Comparison of ENCODE assay signal across 1 cellular context in genomic region chr12:123094349-123095073, GRCh38.
A peak's percentile ranks its signal among the peaks of the same experiment; 100 is the strongest.
TF ChIP-seq lines count a peak whose summit lies in the region.

No MANE protein-coding gene starts in this region.

TF ChIP-seq in HepG2, 621 proteins besides CTCF, POLR2A, EP300 and RAD21 (continued from another document and continues in another):
- TF ChIP-seq TFAP4 (IDR thresholded peaks at IDR 0.05; ENCODE audit: borderline replicate concordance, low read depth) (peak; percentile 12; the same call in 1 of the 2 replicates), ZNF878 (CRISPR knock-in tag; IDR thresholded peaks at IDR 0.05) (0 out of 2 replicates have a peak, but pooled peaks have one; percentile 59), ZBTB40 (IDR thresholded peaks at IDR 0.05) (no peak), ZBTB40 (CRISPR knock-in tag; IDR thresholded peaks at IDR 0.05) (0 out of 2 replicates have a peak, but pooled peaks have one; percentile 40), CCDC6 (CRISPR knock-in tag; IDR thresholded peaks at IDR 0.05) (0 out of 2 replicates have a peak, but pooled peaks have one; percentile 49), ZGPAT (CRISPR knock-in tag; IDR thresholded peaks at IDR 0.05) (peak; percentile 71), ARID5B (CRISPR knock-in tag; IDR thresholded peaks at IDR 0.05) (peak; percentile 88), ZNF580 (CRISPR knock-in tag; IDR thresholded peaks at IDR 0.05; ENCODE audit: borderline replicate concordance, low read depth) (0 out of 2 replicates have a peak, but pooled peaks have one; percentile 21), NR2C2 (CRISPR knock-in tag; IDR thresholded peaks at IDR 0.05; ENCODE audit: borderline replicate concordance) (peak; percentile 51; the same call in 1 of the 2 replicates), GZF1 (CRISPR knock-in tag; IDR thresholded peaks at IDR 0.05) (no peak), MIER2 (CRISPR knock-in tag; IDR thresholded peaks at IDR 0.05) (no peak), SP140L (CRISPR knock-in tag; IDR thresholded peaks at IDR 0.05; ENCODE audit: borderline replicate concordance) (no peak), SPEN (CRISPR knock-in tag; IDR thresholded peaks at IDR 0.05; ENCODE audit: low read depth) (peak; percentile 17; the same call in 1 of the 2 replicates), ZNF230 (CRISPR knock-in tag; IDR thresholded peaks at IDR 0.05) (no peak), ZNF101 (CRISPR knock-in tag; IDR thresholded peaks at IDR 0.05; ENCODE audit: borderline replicate concordance, low read depth) (no peak), SIN3A (IDR thresholded peaks at IDR 0.05; ENCODE audit: borderline replicate concordance, low read depth, low read length) (no peak), RCOR2 (CRISPR knock-in tag; IDR thresholded peaks at IDR 0.05) (0 out of 2 replicates have a peak, but pooled peaks have one; percentile 32), ZNF512 (CRISPR knock-in tag; IDR thresholded peaks at IDR 0.05) (no peak), KLF16 (CRISPR knock-in tag; IDR thresholded peaks at IDR 0.05) (peak in 1 of 2 experiments; percentile 58; a peak in 1 of 4 replicates), FOXP4 (CRISPR knock-in tag; IDR thresholded peaks at IDR 0.05) (peak; percentile 47), ZNF547 (CRISPR knock-in tag; IDR thresholded peaks at IDR 0.05) (no peak), ZBTB7B (CRISPR knock-in tag; IDR thresholded peaks at IDR 0.05) (0 out of 2 replicates have a peak, but pooled peaks have one; percentile 49), ZKSCAN8 (CRISPR knock-in tag; IDR thresholded peaks at IDR 0.05; ENCODE audit: borderline replicate concordance) (peak; percentile 24; the same call in 1 of the 2 replicates), ZNF281 (CRISPR knock-in tag; IDR thresholded peaks at IDR 0.05; ENCODE audit: borderline replicate concordance) (peak; percentile 21; the same call in 1 of the 2 replicates), JUNB (CRISPR knock-in tag; IDR thresholded peaks at IDR 0.05; ENCODE audit: borderline replicate concordance) (peak; percentile 93), CENPX (CRISPR knock-in tag; IDR thresholded peaks at IDR 0.05) (no peak), SP5 (CRISPR knock-in tag; IDR thresholded peaks at IDR 0.05; ENCODE audit: borderline replicate concordance, low read depth) (peak; percentile 53; the same call in 1 of the 2 replicates), ZNF709 (CRISPR knock-in tag; IDR thresholded peaks at IDR 0.05) (no peak), HOXA3 (CRISPR knock-in tag; IDR thresholded peaks at IDR 0.05) (0 out of 2 replicates have a peak, but pooled peaks have one; percentile 26), ZNF207 (IDR thresholded peaks at IDR 0.05; ENCODE audit: borderline replicate concordance) (no peak), FOXP1 (IDR thresholded peaks at IDR 0.05) (no peak), FOXP1 (CRISPR knock-in tag; IDR thresholded peaks at IDR 0.05) (peak; percentile 61)
